1 cellular context compared by ENCODE assay signal in genomic region chr1:14970115-14970798, GRCh38.
TF ChIP-seq lines count a peak whose summit lies in the region.

No MANE protein-coding gene starts in this region.

TF ChIP-seq in A549, 52 proteins besides CTCF, POLR2A, EP300 and RAD21:
- no peak for TF ChIP-seq HMGXB4 (CRISPR knock-in tag; IDR thresholded peaks at IDR 0.05; ENCODE audit: borderline replicate concordance)
- no peak for TF ChIP-seq CHD2 (IDR thresholded peaks at IDR 0.05; ENCODE audit: low read length, partially characterized antibody)
- peak; percentile 33; the same call in 1 of the 2 replicates for TF ChIP-seq E2F6 (IDR thresholded peaks at IDR 0.05; ENCODE audit: borderline replicate concordance, low read depth)
- TF ChIP-seq HOXB13 (CRISPR knock-in tag; IDR thresholded peaks at IDR 0.05; ENCODE audit: low read depth): no peak
- peak; percentile 97 for TF ChIP-seq USF2 (IDR thresholded peaks at IDR 0.05)
